In the genomic region with DNA sequence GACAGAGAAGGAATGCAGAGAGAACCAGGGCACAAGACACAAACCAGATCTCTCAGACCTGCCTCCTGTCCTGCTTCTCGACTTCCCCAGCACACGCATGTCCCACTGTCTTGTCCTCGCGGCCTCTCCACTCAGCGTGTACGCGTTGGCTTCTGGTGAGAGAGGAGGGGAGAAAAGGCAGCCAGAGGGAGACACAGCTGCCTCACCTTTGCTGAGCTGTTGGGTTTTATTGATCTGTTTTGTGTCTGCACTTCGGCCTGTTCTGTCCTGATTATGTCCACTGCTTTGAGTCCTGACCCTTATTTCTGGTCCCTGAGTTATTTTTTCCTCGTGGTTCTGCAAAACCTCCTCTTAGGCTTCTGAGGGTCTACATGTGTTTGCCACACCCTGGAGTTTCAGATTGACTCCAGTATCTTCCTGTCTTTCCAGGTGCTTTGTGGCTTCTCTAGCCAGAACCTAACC, we compare ENCODE assay signal across 1 cellular context.
TF ChIP-seq lines count a peak whose summit lies in the region.

No MANE protein-coding gene starts in this region.

TF ChIP-seq in HepG2, 621 proteins besides CTCF, POLR2A, EP300 and RAD21 (continued from another document and continues in another):
- TF ChIP-seq, protein P1, sequence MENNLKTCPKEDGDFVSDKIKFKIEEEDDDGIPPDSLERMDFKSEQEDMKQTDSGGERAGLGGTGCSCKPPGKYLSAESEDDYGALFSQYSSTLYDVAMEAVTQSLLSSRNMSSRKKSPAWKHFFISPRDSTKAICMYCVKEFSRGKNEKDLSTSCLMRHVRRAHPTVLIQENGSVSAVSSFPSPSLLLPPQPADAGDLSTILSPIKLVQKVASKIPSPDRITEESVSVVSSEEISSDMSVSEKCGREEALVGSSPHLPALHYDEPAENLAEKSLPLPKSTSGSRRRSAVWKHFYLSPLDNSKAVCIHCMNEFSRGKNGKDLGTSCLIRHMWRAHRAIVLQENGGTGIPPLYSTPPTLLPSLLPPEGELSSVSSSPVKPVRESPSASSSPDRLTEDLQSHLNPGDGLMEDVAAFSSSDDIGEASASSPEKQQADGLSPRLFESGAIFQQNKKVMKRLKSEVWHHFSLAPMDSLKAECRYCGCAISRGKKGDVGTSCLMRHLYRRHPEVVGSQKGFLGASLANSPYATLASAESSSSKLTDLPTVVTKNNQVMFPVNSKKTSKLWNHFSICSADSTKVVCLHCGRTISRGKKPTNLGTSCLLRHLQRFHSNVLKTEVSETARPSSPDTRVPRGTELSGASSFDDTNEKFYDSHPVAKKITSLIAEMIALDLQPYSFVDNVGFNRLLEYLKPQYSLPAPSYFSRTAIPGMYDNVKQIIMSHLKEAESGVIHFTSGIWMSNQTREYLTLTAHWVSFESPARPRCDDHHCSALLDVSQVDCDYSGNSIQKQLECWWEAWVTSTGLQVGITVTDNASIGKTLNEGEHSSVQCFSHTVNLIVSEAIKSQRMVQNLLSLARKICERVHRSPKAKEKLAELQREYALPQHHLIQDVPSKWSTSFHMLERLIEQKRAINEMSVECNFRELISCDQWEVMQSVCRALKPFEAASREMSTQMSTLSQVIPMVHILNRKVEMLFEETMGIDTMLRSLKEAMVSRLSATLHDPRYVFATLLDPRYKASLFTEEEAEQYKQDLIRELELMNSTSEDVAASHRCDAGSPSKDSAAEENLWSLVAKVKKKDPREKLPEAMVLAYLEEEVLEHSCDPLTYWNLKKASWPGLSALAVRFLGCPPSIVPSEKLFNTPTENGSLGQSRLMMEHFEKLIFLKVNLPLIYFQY (CRISPR knock-in tag; IDR thresholded peaks at IDR 0.05; ENCODE audit: borderline replicate concordance), result no peak
- TF ChIP-seq, protein P2, sequence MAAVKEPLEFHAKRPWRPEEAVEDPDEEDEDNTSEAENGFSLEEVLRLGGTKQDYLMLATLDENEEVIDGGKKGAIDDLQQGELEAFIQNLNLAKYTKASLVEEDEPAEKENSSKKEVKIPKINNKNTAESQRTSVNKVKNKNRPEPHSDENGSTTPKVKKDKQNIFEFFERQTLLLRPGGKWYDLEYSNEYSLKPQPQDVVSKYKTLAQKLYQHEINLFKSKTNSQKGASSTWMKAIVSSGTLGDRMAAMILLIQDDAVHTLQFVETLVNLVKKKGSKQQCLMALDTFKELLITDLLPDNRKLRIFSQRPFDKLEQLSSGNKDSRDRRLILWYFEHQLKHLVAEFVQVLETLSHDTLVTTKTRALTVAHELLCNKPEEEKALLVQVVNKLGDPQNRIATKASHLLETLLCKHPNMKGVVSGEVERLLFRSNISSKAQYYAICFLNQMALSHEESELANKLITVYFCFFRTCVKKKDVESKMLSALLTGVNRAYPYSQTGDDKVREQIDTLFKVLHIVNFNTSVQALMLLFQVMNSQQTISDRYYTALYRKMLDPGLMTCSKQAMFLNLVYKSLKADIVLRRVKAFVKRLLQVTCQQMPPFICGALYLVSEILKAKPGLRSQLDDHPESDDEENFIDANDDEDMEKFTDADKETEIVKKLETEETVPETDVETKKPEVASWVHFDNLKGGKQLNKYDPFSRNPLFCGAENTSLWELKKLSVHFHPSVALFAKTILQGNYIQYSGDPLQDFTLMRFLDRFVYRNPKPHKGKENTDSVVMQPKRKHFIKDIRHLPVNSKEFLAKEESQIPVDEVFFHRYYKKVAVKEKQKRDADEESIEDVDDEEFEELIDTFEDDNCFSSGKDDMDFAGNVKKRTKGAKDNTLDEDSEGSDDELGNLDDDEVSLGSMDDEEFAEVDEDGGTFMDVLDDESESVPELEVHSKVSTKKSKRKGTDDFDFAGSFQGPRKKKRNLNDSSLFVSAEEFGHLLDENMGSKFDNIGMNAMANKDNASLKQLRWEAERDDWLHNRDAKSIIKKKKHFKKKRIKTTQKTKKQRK (IDR thresholded peaks at IDR 0.05; ENCODE audit: low read length), result no peak
- TF ChIP-seq AHDC1 (CRISPR knock-in tag; IDR thresholded peaks at IDR 0.05; ENCODE audit: borderline replicate concordance) (0 out of 2 replicates have a peak, but pooled peaks have one; percentile 16), ZNF784 (CRISPR knock-in tag; IDR thresholded peaks at IDR 0.05; ENCODE audit: borderline replicate concordance) (0 out of 2 replicates have a peak, but pooled peaks have one; percentile 11), NFATC3 (CRISPR knock-in tag; IDR thresholded peaks at IDR 0.05) (no peak), CCDC6 (CRISPR knock-in tag; IDR thresholded peaks at IDR 0.05) (no peak), SAP130 (CRISPR knock-in tag; IDR thresholded peaks at IDR 0.05; ENCODE audit: low read depth) (peak; percentile 39; the same call in 1 of the 2 replicates), HINFP (CRISPR knock-in tag; IDR thresholded peaks at IDR 0.05; ENCODE audit: low read depth) (no peak), KLF16 (CRISPR knock-in tag; IDR thresholded peaks at IDR 0.05) (peak in 1 of 2 experiments; percentile 45; a peak in 1 of 4 replicates), BRD4 (CRISPR knock-in tag; IDR thresholded peaks at IDR 0.05) (peak; percentile 76), ZNF274 (CRISPR knock-in tag; IDR thresholded peaks at IDR 0.05) (no peak), PRPF4 (IDR thresholded peaks at IDR 0.05; ENCODE audit: low read depth, low read length, poor library complexity, severe bottlenecking) (peak; percentile 13), NFKBIZ (CRISPR knock-in tag; IDR thresholded peaks at IDR 0.05) (0 out of 2 replicates have a peak, but pooled peaks have one; percentile 27), ZBTB3 (CRISPR knock-in tag; IDR thresholded peaks at IDR 0.05; ENCODE audit: borderline replicate concordance, low read depth) (no peak), IKZF4 (CRISPR knock-in tag; IDR thresholded peaks at IDR 0.05; ENCODE audit: borderline replicate concordance, low read depth, not compliant biosample characterization) (no peak), SAFB2 (CRISPR knock-in tag; IDR thresholded peaks at IDR 0.05; ENCODE audit: borderline replicate concordance, low read depth) (no peak), ZFY (CRISPR knock-in tag; IDR thresholded peaks at IDR 0.05) (peak; percentile 65), MAF1 (CRISPR knock-in tag; IDR thresholded peaks at IDR 0.05; ENCODE audit: borderline replicate concordance) (no peak), ZNF879 (CRISPR knock-in tag; IDR thresholded peaks at IDR 0.05) (no peak), ERF (CRISPR knock-in tag; IDR thresholded peaks at IDR 0.05) (peak; percentile 49; the same call in 1 of the 2 replicates)
- TF ChIP-seq, protein P3, sequence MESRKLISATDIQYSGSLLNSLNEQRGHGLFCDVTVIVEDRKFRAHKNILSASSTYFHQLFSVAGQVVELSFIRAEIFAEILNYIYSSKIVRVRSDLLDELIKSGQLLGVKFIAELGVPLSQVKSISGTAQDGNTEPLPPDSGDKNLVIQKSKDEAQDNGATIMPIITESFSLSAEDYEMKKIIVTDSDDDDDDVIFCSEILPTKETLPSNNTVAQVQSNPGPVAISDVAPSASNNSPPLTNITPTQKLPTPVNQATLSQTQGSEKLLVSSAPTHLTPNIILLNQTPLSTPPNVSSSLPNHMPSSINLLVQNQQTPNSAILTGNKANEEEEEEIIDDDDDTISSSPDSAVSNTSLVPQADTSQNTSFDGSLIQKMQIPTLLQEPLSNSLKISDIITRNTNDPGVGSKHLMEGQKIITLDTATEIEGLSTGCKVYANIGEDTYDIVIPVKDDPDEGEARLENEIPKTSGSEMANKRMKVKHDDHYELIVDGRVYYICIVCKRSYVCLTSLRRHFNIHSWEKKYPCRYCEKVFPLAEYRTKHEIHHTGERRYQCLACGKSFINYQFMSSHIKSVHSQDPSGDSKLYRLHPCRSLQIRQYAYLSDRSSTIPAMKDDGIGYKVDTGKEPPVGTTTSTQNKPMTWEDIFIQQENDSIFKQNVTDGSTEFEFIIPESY (CRISPR knock-in tag; IDR thresholded peaks at IDR 0.05), result peak; percentile 93
- TF ChIP-seq, protein P4, sequence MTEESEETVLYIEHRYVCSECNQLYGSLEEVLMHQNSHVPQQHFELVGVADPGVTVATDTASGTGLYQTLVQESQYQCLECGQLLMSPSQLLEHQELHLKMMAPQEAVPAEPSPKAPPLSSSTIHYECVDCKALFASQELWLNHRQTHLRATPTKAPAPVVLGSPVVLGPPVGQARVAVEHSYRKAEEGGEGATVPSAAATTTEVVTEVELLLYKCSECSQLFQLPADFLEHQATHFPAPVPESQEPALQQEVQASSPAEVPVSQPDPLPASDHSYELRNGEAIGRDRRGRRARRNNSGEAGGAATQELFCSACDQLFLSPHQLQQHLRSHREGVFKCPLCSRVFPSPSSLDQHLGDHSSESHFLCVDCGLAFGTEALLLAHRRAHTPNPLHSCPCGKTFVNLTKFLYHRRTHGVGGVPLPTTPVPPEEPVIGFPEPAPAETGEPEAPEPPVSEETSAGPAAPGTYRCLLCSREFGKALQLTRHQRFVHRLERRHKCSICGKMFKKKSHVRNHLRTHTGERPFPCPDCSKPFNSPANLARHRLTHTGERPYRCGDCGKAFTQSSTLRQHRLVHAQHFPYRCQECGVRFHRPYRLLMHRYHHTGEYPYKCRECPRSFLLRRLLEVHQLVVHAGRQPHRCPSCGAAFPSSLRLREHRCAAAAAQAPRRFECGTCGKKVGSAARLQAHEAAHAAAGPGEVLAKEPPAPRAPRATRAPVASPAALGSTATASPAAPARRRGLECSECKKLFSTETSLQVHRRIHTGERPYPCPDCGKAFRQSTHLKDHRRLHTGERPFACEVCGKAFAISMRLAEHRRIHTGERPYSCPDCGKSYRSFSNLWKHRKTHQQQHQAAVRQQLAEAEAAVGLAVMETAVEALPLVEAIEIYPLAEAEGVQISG (CRISPR knock-in tag; IDR thresholded peaks at IDR 0.05), result peak; percentile 55
- TF ChIP-seq, protein P5, sequence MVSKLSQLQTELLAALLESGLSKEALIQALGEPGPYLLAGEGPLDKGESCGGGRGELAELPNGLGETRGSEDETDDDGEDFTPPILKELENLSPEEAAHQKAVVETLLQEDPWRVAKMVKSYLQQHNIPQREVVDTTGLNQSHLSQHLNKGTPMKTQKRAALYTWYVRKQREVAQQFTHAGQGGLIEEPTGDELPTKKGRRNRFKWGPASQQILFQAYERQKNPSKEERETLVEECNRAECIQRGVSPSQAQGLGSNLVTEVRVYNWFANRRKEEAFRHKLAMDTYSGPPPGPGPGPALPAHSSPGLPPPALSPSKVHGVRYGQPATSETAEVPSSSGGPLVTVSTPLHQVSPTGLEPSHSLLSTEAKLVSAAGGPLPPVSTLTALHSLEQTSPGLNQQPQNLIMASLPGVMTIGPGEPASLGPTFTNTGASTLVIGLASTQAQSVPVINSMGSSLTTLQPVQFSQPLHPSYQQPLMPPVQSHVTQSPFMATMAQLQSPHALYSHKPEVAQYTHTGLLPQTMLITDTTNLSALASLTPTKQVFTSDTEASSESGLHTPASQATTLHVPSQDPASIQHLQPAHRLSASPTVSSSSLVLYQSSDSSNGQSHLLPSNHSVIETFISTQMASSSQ (IDR thresholded peaks at IDR 0.05; ENCODE audit: low read depth), result no peak
- TF ChIP-seq, protein P5 (CRISPR knock-in tag; IDR thresholded peaks at IDR 0.05; ENCODE audit: borderline replicate concordance), result no peak
